ENCODE assay signal across 13 cellular contexts in the genomic region with DNA sequence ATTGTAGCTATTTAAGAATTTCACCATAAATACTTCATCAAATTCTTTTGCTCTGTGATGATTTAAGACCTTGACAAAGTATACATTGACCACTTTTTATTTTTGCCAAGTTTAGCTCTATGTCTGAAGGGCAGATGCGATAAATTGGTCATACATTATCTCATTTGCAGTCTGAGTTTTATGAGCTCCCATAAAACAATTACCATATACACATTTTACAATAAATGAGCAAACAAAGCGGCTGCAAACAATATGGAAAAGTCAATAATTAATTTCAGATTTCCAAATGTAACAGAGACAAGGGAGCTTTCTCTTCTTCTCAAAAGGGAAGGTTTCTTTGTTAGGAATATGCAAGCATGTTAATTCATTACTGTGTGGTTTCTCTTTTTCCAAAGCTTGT. TPM values are rescaled to one million over a fixed set of nuclear protein-coding genes. Genes with fewer than 3 reads are reported as not detected.
DNase-seq lines count a peak whose midpoint lies in the region; ATAC-seq lines count a peak whose summit lies in the region.
"Had no signal": no experiment of that assay in that cellular context is flagged by ENCODE, and none has a peak within 500 bp of the region (broad histone marks: within the 10 kb centered on the region; RNA-seq: fewer than 3 reads in every experiment).

No MANE protein-coding gene starts in this region.

- no peak overlapping the region for H3K4me3 Mint-ChIP-seq in activated T-helper 17 cell treated with anti-CD3 and anti-CD28 coated beads, Interleukin-2, amount 50 U/mL, for 72 hours
- H3K4me3 Mint-ChIP-seq: CD14-positive monocyte; CD8-positive, alpha-beta memory T cell had no signal

- no peak overlapping the region for H3K27ac Mint-ChIP-seq in activated T-helper 17 cell treated with anti-CD3 and anti-CD28 coated beads, Interleukin-2, amount 50 U/mL, for 72 hours
- H3K27ac Mint-ChIP-seq: CD14-positive monocyte; CD8-positive, alpha-beta memory T cell had no signal

- H3K4me1 Mint-ChIP-seq in activated T-helper 17 cell treated with anti-CD3 and anti-CD28 coated beads, Interleukin-2, amount 50 U/mL, for 72 hours, result no peaks in the 10 kb centered on the region
- H3K4me1 Mint-ChIP-seq: CD14-positive monocyte; CD8-positive, alpha-beta memory T cell had no signal

- ATAC-seq in left colon, result peak; percentile 91
- ATAC-seq in activated T-helper 17 cell treated with anti-CD3 and anti-CD28 coated beads, Interleukin-2, amount 50 U/mL, for 72 hours (replicated peaks), result no peak

- intact Hi-C loops in left colon (cut with DNase I, micrococcal nuclease), result no loop called here

- H3K9me3 Mint-ChIP-seq in activated T-helper 17 cell treated with anti-CD3 and anti-CD28 coated beads, Interleukin-2, amount 50 U/mL, for 72 hours, result peaks cover 4% of the 10 kb centered on the region

- DNase-seq in NCI-H2081 treated with DMSO at 0.1 percent for 48 hours (lab: John Stamatoyannopoulos, UW) (peak; percentile 46), NCI-H2081 (lab: John Stamatoyannopoulos, UW) (no peak), NCI-H748 treated with DMSO at 0.1 percent for 48 hours (lab: John Stamatoyannopoulos, UW) (peak; percentile 45), left colon (no peak), CD1c-positive myeloid dendritic cell (ENCODE audit: extremely low spot score) (no peak), HuH-7 (ENCODE audit: low spot score) (no peak)
- DNase-seq: Caco-2; CD8-positive, alpha-beta memory T cell had no signal

- H3K27me3 Mint-ChIP-seq in activated T-helper 17 cell treated with anti-CD3 and anti-CD28 coated beads, Interleukin-2, amount 50 U/mL, for 72 hours, result no peaks in the 10 kb centered on the region
- H3K27me3 Mint-ChIP-seq: CD8-positive, alpha-beta memory T cell had no signal

- H3K36me3 Mint-ChIP-seq in activated T-helper 17 cell treated with anti-CD3 and anti-CD28 coated beads, Interleukin-2, amount 50 U/mL, for 72 hours (ENCODE audit: low read depth), result no peaks in the 10 kb centered on the region
- H3K36me3 Mint-ChIP-seq: CD14-positive monocyte; CD8-positive, alpha-beta memory T cell had no signal

RNA-seq across cellular contexts. Expression of a gene that starts 6.8 kb away (rescaled TPM):
- total RNA-seq in left colon, result not detected
- not detected for total RNA-seq in activated T-helper 17 cell treated with anti-CD3 and anti-CD28 coated beads, Interleukin-2, amount 50 U/mL, for 72 hours
- total RNA-seq: A673; Caco-2; CD8-positive, alpha-beta memory T cell; H1; HT1080 had no signal

Comparison
In these comparisons a context has a peak if more than half of its experiments do, and no peak if none do; other contexts are left out.
1. DNase-seq: peak in NCI-H2081 treated with DMSO at 0.1 percent for 48 hours (single experiment) and NCI-H748 treated with DMSO at 0.1 percent for 48 hours (single experiment); none in NCI-H2081 (0 of 2), left colon (0 of 2), CD1c-positive myeloid dendritic cell (single experiment) and HuH-7 (single experiment).